ENCODE assay signal across 9 cellular contexts in the genomic region with DNA sequence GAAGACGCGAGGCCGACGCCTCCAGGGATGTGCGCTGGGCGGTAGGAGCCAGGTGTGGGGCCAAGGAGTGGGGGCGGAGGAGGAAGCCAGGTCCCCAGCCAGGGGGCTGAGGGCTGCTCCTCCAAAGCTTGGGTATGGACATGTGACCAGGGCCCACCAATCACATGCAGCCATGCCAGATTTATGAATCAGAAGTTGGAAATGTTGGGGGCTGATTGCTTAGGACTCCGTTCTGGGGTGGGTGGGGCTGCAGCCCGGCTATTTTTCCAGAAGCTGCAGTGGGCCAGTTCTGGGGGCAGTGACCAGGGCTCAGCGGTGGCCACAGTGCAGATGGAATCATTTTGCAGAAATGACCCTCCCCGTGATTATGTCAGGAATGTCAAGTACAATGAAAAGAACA.
DNase-seq lines count a peak whose midpoint lies in the region; ATAC-seq and TF ChIP-seq lines count a peak whose summit lies in the region.
"Had no signal": no experiment of that assay in that cellular context is flagged by ENCODE, and none has a peak within 500 bp of the region (broad histone marks: within the 10 kb centered on the region; RNA-seq: fewer than 3 reads in every experiment).

No MANE protein-coding gene starts in this region.

- H3K9me3 Mint-ChIP-seq in dendritic cell treated with granulocyte-macrophage colony-stimulating factor and Interleukin-4, amounts not matched to agents 40 ng/mL and 50 ng/mL, for 4 days = no peaks in the 10 kb centered on the region

- H3K4me3 ChIP-seq in DOHH2 (ENCODE audit: low read length) = peak overlapping the region; percentile 65
- H3K4me3 ChIP-seq: HAP-1 had no signal

- H3K9me2 ChIP-seq in DOHH2 (replicated peaks; ENCODE audit: control insufficient read depth, low read length) = no peaks in the 10 kb centered on the region

- peaks cover 38% of the 10 kb centered on the region for H3K4me1 ChIP-seq in DOHH2 (ENCODE audit: control insufficient read depth, low read length)

- peaks cover 1% of the 10 kb centered on the region for H3K27me3 Mint-ChIP-seq in dendritic cell treated with granulocyte-macrophage colony-stimulating factor and Interleukin-4, amounts not matched to agents 40 ng/mL and 50 ng/mL, for 4 days

- peaks cover 11% of the 10 kb centered on the region for H3F3A ChIP-seq in DOHH2 (ENCODE audit: control insufficient read depth, insufficient read depth)

- H3K9me3 ChIP-seq in DOHH2 (ENCODE audit: control insufficient read depth, insufficient read depth, low read length) = no peaks in the 10 kb centered on the region
- H3K9me3 ChIP-seq: HAP-1 had no signal

- H3K27me3 ChIP-seq in DOHH2 (ENCODE audit: control insufficient read depth, low read length) = no peaks in the 10 kb centered on the region

- intact Hi-C loops in dendritic cell treated with granulocyte-macrophage colony-stimulating factor and Interleukin-4, amounts not matched to agents 40 ng/mL and 50 ng/mL, for 4 days (cut with micrococcal nuclease) = no loop called here

- no peaks in the 10 kb centered on the region for H4K20me1 ChIP-seq in DOHH2 (ENCODE audit: control insufficient read depth, insufficient read depth, low read depth, low read length)

- peak; percentile 77 for DNase-seq in HPDE6-E6E7 (ENCODE audit: extremely low spot score)
- DNase-seq in omental fat pad (ENCODE audit: low spot score) = peak; percentile 83
- DNase-seq in activated CD4-positive, CD25-positive, alpha-beta regulatory T cell (lab: John Stamatoyannopoulos, UW) = no peak
- no peak for DNase-seq in NCI-H524 treated with DMSO at 0.1 percent for 48 hours (lab: John Stamatoyannopoulos, UW)
- no peak for DNase-seq in NCI-H748 (lab: John Stamatoyannopoulos, UW; ENCODE audit: unreplicated experiment)

- no peak for TF ChIP-seq CTCF in DOHH2 (IDR thresholded peaks at IDR 0.05; ENCODE audit: low read depth, low read length, poor library complexity, severe bottlenecking)
- TF ChIP-seq CTCF in omental fat pad (IDR thresholded peaks at IDR 0.05) = no peak

- no peaks in the 10 kb centered on the region for H3K79me2 ChIP-seq in DOHH2 (ENCODE audit: control insufficient read depth, low read length)

- H3K36me3 Mint-ChIP-seq in dendritic cell treated with granulocyte-macrophage colony-stimulating factor and Interleukin-4, amounts not matched to agents 40 ng/mL and 50 ng/mL, for 4 days (ENCODE audit: low read depth) = no peaks in the 10 kb centered on the region

- no peak overlapping the region for H3K4me3 Mint-ChIP-seq in dendritic cell treated with granulocyte-macrophage colony-stimulating factor and Interleukin-4, amounts not matched to agents 40 ng/mL and 50 ng/mL, for 4 days

- H3K4me2 ChIP-seq in DOHH2 (ENCODE audit: low read length) = peak overlapping the region; percentile 86

- H3K36me3 ChIP-seq in DOHH2 (ENCODE audit: control insufficient read depth, low read length) = no peaks in the 10 kb centered on the region
- H3K36me3 ChIP-seq: HAP-1 had no signal

- ATAC-seq in omental fat pad (ENCODE audit: low FRiP score) (peak; percentile 82), HG03565 (IDR thresholded peaks at IDR 0.05; ENCODE audit: unreplicated experiment) (no peak)

- H3K27ac ChIP-seq in DOHH2 (ENCODE audit: low read depth, low read length) = peak overlapping the region; percentile 81

- H3K4me1 Mint-ChIP-seq in dendritic cell treated with granulocyte-macrophage colony-stimulating factor and Interleukin-4, amounts not matched to agents 40 ng/mL and 50 ng/mL, for 4 days (ENCODE audit: low read depth) = peaks cover 66% of the 10 kb centered on the region

- peak overlapping the region; percentile 60 for H3K27ac Mint-ChIP-seq in dendritic cell treated with granulocyte-macrophage colony-stimulating factor and Interleukin-4, amounts not matched to agents 40 ng/mL and 50 ng/mL, for 4 days

Comparison
In these comparisons a context has a peak if more than half of its experiments do, and no peak if none do; other contexts are left out.
1. DNase-seq: peak in HPDE6-E6E7 (single experiment) and omental fat pad (single experiment); none in activated CD4-positive, CD25-positive, alpha-beta regulatory T cell (0 of 4), NCI-H524 treated with DMSO at 0.1 percent for 48 hours (single experiment) and NCI-H748 (single experiment).